In the genomic region with DNA sequence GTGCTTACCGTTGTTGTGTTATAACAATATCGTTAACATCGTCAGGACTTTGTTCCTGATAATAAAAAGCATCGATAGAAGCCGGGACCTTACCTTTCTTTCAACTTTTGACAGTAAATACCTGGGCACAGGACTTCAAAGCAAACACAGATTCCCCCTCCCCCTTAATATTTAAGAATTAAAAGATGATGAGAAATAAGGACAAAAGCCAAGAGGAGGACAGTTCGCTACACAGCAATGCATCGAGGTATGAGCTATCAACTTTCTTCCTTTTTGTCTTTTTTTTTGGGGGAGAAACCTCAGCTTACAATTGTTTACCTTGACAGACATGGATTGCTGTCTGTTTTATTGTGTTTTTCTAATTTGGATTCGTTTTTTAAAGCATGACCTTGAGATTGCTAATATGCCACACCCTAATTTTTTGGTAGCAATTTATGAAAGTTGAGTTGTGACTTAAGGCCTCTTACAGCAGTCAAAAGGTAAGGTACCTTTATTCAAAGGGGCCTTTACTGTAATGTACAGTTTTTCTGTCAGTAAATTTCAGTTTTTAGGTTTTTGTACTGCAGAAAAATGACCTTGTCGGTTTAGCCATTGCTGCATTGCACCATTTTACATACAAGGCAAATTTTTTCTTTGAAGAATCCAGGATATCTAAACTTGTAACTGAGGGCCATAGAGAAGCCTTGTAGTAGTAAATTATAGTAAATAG, we compare ENCODE assay signal across 8 cellular contexts. TPM values are rescaled to one million over a fixed set of nuclear protein-coding genes. Genes with fewer than 3 reads are reported as not detected.
DNase-seq lines count a peak whose midpoint lies in the region; ATAC-seq and TF ChIP-seq lines count a peak whose summit lies in the region.

No MANE protein-coding gene starts in this region.

- H3K4me3 ChIP-seq in SU-DHL-6 (ENCODE audit: insufficient read depth, low read length, poor library complexity, severe bottlenecking) (peak overlapping the region; percentile 98), fibroblast of pulmonary artery (replicated peaks; ENCODE audit: low read depth, low read length) (peak overlapping the region; percentile 82), sigmoid colon (peak overlapping the region; percentile 49 to 60 (median 57))

- H3K27me3 ChIP-seq in SU-DHL-6 (ENCODE audit: low read length) (no peaks in the 10 kb centered on the region), sigmoid colon (no peaks in the 10 kb centered on the region)

- H3K4me2 ChIP-seq in SU-DHL-6 (ENCODE audit: low read depth, low read length, poor library complexity, severe bottlenecking): peak overlapping the region; percentile 96

- peaks cover 21% of the 10 kb centered on the region for H4K20me1 ChIP-seq in SU-DHL-6 (ENCODE audit: low read depth, low read length)

- ATAC-seq in GM21576 (IDR thresholded peaks at IDR 0.05; ENCODE audit: unreplicated experiment): no peak
- ATAC-seq in GM19395 (IDR thresholded peaks at IDR 0.05; ENCODE audit: unreplicated experiment): no peak
- no peak for ATAC-seq in GM18519 (IDR thresholded peaks at IDR 0.05; ENCODE audit: low FRiP score, unreplicated experiment)

- H3K9me3 ChIP-seq in SU-DHL-6 (ENCODE audit: insufficient read depth, low read length) (no peaks in the 10 kb centered on the region), sigmoid colon (no peaks in the 10 kb centered on the region)

- H3F3A ChIP-seq in SU-DHL-6 (ENCODE audit: insufficient read depth): peaks cover 90% of the 10 kb centered on the region

- DNase-seq in NCI-H2171 treated with DMSO at 0.1 percent for 48 hours (lab: John Stamatoyannopoulos, UW): peak; percentile 42
- DNase-seq in NCI-H2171 (lab: John Stamatoyannopoulos, UW): no peak
- no peak for DNase-seq in fibroblast of pulmonary artery (ENCODE audit: low read depth)
- no peak for DNase-seq in sigmoid colon

- peak overlapping the region; percentile 93 for H3K27ac ChIP-seq in SU-DHL-6 (ENCODE audit: low read depth, low read length)
- H3K27ac ChIP-seq in sigmoid colon: peak overlapping the region; percentile 91 to 96 (median 94)

- no peak for TF ChIP-seq EP300 in sigmoid colon (IDR thresholded peaks at IDR 0.05)

- H3K4me1 ChIP-seq in sigmoid colon: peaks cover 0 to 62% (median 35%) of the 10 kb centered on the region in 4 donors

- 0 to 1% methylated on average over 9 of the region's 9 CpGs for WGBS in sigmoid colon, 2 donors

- TF ChIP-seq POLR2A in sigmoid colon (IDR thresholded peaks at IDR 0.05): no peak

- H2AFZ ChIP-seq in SU-DHL-6 (ENCODE audit: low read depth, low read length, severe bottlenecking): no peak overlapping the region

- peaks cover 96% of the 10 kb centered on the region for H3K79me2 ChIP-seq in SU-DHL-6 (ENCODE audit: insufficient read depth, low read length)

- no peaks in the 10 kb centered on the region for H3K9me2 ChIP-seq in SU-DHL-6 (replicated peaks; ENCODE audit: insufficient read depth, low read length)

- H3K9ac ChIP-seq in SU-DHL-6 (ENCODE audit: low read length): peak overlapping the region; percentile 86

- H3K36me3 ChIP-seq in SU-DHL-6 (ENCODE audit: low read length) (peaks cover 57% of the 10 kb centered on the region), sigmoid colon (peaks cover 0 to 23% (median 3%) of the 10 kb centered on the region in 4 donors)

- intact Hi-C loops in sigmoid colon (cut with DNase I): loop anchor here (5.0 kb wide), 1 partner anchor 171 kb away; no protein-coding TSS in a partner anchor

- TF ChIP-seq CTCF in SU-DHL-6 (IDR thresholded peaks at IDR 0.05; ENCODE audit: insufficient read depth, low read length, poor library complexity, severe bottlenecking) (no peak), fibroblast of pulmonary artery (IDR thresholded peaks at IDR 0.05; ENCODE audit: low read length, missing control alignments) (no peak), sigmoid colon (IDR thresholded peaks at IDR 0.05) (no peak)

RNA-seq across cellular contexts. Expression of a gene that starts 1.1 kb away (rescaled TPM):
- total RNA-seq in sigmoid colon: 100 to 1,000 TPM in 1 of 4 donors, 10 to 100 TPM in 3; 75.9 to 108 (median 90.0) TPM
- polyA plus RNA-seq in sigmoid colon: 10 to 100 TPM; 16.0 to 48.4 (median 16.8) TPM
